ENCODE assay signal across 13 cellular contexts in the genomic region with DNA sequence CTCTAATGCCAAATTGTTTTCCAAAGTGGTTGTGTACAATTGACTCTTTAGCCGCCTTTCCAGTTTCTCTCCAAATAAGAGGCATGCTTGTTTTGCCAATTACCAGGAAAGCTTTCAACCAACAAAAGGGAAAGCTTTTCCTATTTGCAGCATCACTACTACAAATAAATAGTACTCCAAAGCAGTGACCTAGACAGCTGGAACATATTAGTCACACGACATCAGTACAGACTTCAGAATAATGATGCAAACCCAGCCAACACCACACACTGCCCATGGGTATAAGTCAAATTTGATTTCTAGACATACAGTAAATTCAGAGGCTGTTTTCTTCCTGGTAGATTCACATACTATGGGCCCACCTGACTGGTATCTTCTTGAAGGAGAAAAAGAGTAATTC. TPM values are rescaled to one million over a fixed set of nuclear protein-coding genes. Genes with fewer than 3 reads are reported as not detected.
A peak's percentile ranks its signal among the peaks of the same experiment; 100 is the strongest.
DNase-seq lines count a peak whose midpoint lies in the region; ATAC-seq and TF ChIP-seq lines count a peak whose summit lies in the region.
"Had no signal": no experiment of that assay in that cellular context is flagged by ENCODE, and none has a peak within 500 bp of the region (broad histone marks: within the 10 kb centered on the region; RNA-seq: fewer than 3 reads in every experiment).

No MANE protein-coding gene starts in this region.

- no peak overlapping the region for H3K4me2 ChIP-seq in mesendoderm (ENCODE audit: low read length)

- no peak overlapping the region for H2BK120ac ChIP-seq in mesendoderm (ENCODE audit: low read depth, low read length)

- no peak overlapping the region for H3K18ac ChIP-seq in mesendoderm (ENCODE audit: low read length)

- CTCF ChIA-PET in A673 (lab: Charles Lee): no interaction called here

- no peak overlapping the region for H3K9ac ChIP-seq in mesendoderm (ENCODE audit: low read length)

- no peak overlapping the region for H2BK5ac ChIP-seq in mesendoderm (ENCODE audit: low read length)

- no peak overlapping the region for H2AK5ac ChIP-seq in mesendoderm (ENCODE audit: low read length)

- H3K27me3 Mint-ChIP-seq in activated T-helper 17 cell treated with anti-CD3 and anti-CD28 coated beads, Interleukin-2, amount 50 U/mL, for 72 hours: no peaks in the 10 kb centered on the region

- no peak overlapping the region for H3K23ac ChIP-seq in mesendoderm (ENCODE audit: low read length)

- no peak overlapping the region for H4K5ac ChIP-seq in mesendoderm (ENCODE audit: low read length)

- H3K79me1 ChIP-seq in mesendoderm (ENCODE audit: low read length): no peaks in the 10 kb centered on the region

- peak; percentile 44 for ATAC-seq in activated T-helper 17 cell treated with anti-CD3 and anti-CD28 coated beads, Interleukin-2, amount 50 U/mL, for 72 hours (replicated peaks)
- ATAC-seq in GM19455 (IDR thresholded peaks at IDR 0.05; ENCODE audit: unreplicated experiment): no peak
- no peak for ATAC-seq in GM21723 (IDR thresholded peaks at IDR 0.05; ENCODE audit: unreplicated experiment)

- no peaks in the 10 kb centered on the region for H3K36me3 ChIP-seq in A673 (ENCODE audit: insufficient read depth, low read length, poor library complexity, severe bottlenecking)
- no peaks in the 10 kb centered on the region for H3K36me3 ChIP-seq in mesendoderm (ENCODE audit: control insufficient read depth, insufficient read depth, low read length)

- no peak overlapping the region for H3K4me3 ChIP-seq in A673 (ENCODE audit: low read depth, low read length, poor library complexity, severe bottlenecking)
- H3K4me3 ChIP-seq in fibroblast of villous mesenchyme (ENCODE audit: low read depth, low read length): no peak overlapping the region
- no peak overlapping the region for H3K4me3 ChIP-seq in mesendoderm (ENCODE audit: low read length)
- H3K4me3 ChIP-seq: tibial nerve had no signal

- H3K36me3 Mint-ChIP-seq in activated T-helper 17 cell treated with anti-CD3 and anti-CD28 coated beads, Interleukin-2, amount 50 U/mL, for 72 hours (ENCODE audit: low read depth): peaks cover 13% of the 10 kb centered on the region

- peaks cover 10% of the 10 kb centered on the region for H3K4me1 ChIP-seq in A673 (ENCODE audit: insufficient read depth, low read length, poor library complexity, severe bottlenecking)
- no peaks in the 10 kb centered on the region for H3K4me1 ChIP-seq in mesendoderm (ENCODE audit: control insufficient read depth, low read depth, low read length)

- no TSS peak for BruUV-seq in A673 (replicated peaks; lab: Mats Ljungman, UMichigan)

- POLR2A ChIA-PET in A673 (lab: Charles Lee; ENCODE audit: low non-redundant PET): no interaction called here

- intact Hi-C loops in A673 (cut with micrococcal nuclease; ENCODE audit: unreplicated experiment): no loop called here

- H3K79me2 ChIP-seq in mesendoderm (ENCODE audit: control insufficient read depth, insufficient read depth, low read length): no peaks in the 10 kb centered on the region

- no peaks in the 10 kb centered on the region for H3K9me3 Mint-ChIP-seq in activated T-helper 17 cell treated with anti-CD3 and anti-CD28 coated beads, Interleukin-2, amount 50 U/mL, for 72 hours

- TF ChIP-seq CTCF in A673 (conservative IDR thresholded peaks at IDR 0.05; ENCODE audit: low read depth, low read length) (no peak), fibroblast of villous mesenchyme (IDR thresholded peaks at IDR 0.05; ENCODE audit: insufficient read depth, low read depth, low read length) (no peak)

- peak overlapping the region; percentile 3 for H3K27ac Mint-ChIP-seq in activated T-helper 17 cell treated with anti-CD3 and anti-CD28 coated beads, Interleukin-2, amount 50 U/mL, for 72 hours

- H3K4ac ChIP-seq in mesendoderm (ENCODE audit: low read depth, low read length): no peak overlapping the region

- no peak overlapping the region for H3K4me3 Mint-ChIP-seq in activated T-helper 17 cell treated with anti-CD3 and anti-CD28 coated beads, Interleukin-2, amount 50 U/mL, for 72 hours

- H3K27me3 ChIP-seq in A673 (replicated peaks; ENCODE audit: insufficient read depth, low read depth, low read length, poor library complexity) (no peaks in the 10 kb centered on the region), mesendoderm (ENCODE audit: insufficient read depth, low read length, poor library complexity) (no peaks in the 10 kb centered on the region)
- H3K27me3 ChIP-seq: tibial nerve had no signal

- H3K56ac ChIP-seq in mesendoderm (ENCODE audit: low read length): no peak overlapping the region

- H3K9me3 ChIP-seq in A673 (ENCODE audit: low read depth, low read length, poor library complexity, severe bottlenecking): no peaks in the 10 kb centered on the region
- H3K9me3 ChIP-seq: tibial nerve had no signal

- no peak overlapping the region for H4K8ac ChIP-seq in mesendoderm (ENCODE audit: low read depth, low read length)

- DNase-seq in A673 (ENCODE audit: low spot score) (peak; percentile 35), HCEC 1CT (peak; percentile 82), fibroblast of villous mesenchyme (ENCODE audit: low read depth) (peak; percentile 75), NCI-H2227 treated with DMSO at 0.1 percent for 48 hours (lab: John Stamatoyannopoulos, UW) (no peak), mesendoderm (no peak)
- DNase-seq: activated CD4-positive, alpha-beta T cell treated with anti-CD3 and anti-CD28 coated beads, Interleukin-2, amount 50 U/mL, for 48 hours; anterior cingulate cortex; NCI-H2171 had no signal

- no CpG with 5 or more reads among the region's 2 CpGs for WGBS in mesendoderm (ENCODE audit: extremely low coverage, insufficient coverage, low lambda C conversion rate)

- H3K4me1 Mint-ChIP-seq in activated T-helper 17 cell treated with anti-CD3 and anti-CD28 coated beads, Interleukin-2, amount 50 U/mL, for 72 hours: peaks cover 13% of the 10 kb centered on the region

- H3K27ac ChIP-seq in A673 (ENCODE audit: low read depth, low read length, poor library complexity, severe bottlenecking) (no peak overlapping the region), mesendoderm (ENCODE audit: low read depth, low read length) (no peak overlapping the region)
- H3K27ac ChIP-seq: HL-60 had no signal

- no peak overlapping the region for H2BK15ac ChIP-seq in mesendoderm (replicated peaks; ENCODE audit: low read depth)

RNA-seq across cellular contexts. Expression of a gene that starts 29.7 kb away (rescaled TPM):
- total RNA-seq in A673 (2021) (13.0 and 13.2 TPM in 2 replicates), fibroblast of villous mesenchyme (44.1 and 57.9 TPM in 2 replicates)
- 10 to 100 TPM; 13.4 to 22.4 TPM for total RNA-seq in activated T-helper 17 cell treated with anti-CD3 and anti-CD28 coated beads, Interleukin-2, amount 50 U/mL, for 72 hours
- 13.6 TPM for polyA plus RNA-seq in mesendoderm (2013, experiment 1 of 2)
- 13.0 TPM for polyA plus RNA-seq in mesendoderm (2013, experiment 2 of 2)

Comparison
In these comparisons a context has a peak if more than half of its experiments do, and no peak if none do; other contexts are left out.
1. DNase-seq: peak in A673 (single experiment), HCEC 1CT (single experiment) and fibroblast of villous mesenchyme (single experiment); none in NCI-H2227 treated with DMSO at 0.1 percent for 48 hours (single experiment) and mesendoderm (single experiment).